Comparison of ENCODE assay signal across 8 cellular contexts in the genomic region with DNA sequence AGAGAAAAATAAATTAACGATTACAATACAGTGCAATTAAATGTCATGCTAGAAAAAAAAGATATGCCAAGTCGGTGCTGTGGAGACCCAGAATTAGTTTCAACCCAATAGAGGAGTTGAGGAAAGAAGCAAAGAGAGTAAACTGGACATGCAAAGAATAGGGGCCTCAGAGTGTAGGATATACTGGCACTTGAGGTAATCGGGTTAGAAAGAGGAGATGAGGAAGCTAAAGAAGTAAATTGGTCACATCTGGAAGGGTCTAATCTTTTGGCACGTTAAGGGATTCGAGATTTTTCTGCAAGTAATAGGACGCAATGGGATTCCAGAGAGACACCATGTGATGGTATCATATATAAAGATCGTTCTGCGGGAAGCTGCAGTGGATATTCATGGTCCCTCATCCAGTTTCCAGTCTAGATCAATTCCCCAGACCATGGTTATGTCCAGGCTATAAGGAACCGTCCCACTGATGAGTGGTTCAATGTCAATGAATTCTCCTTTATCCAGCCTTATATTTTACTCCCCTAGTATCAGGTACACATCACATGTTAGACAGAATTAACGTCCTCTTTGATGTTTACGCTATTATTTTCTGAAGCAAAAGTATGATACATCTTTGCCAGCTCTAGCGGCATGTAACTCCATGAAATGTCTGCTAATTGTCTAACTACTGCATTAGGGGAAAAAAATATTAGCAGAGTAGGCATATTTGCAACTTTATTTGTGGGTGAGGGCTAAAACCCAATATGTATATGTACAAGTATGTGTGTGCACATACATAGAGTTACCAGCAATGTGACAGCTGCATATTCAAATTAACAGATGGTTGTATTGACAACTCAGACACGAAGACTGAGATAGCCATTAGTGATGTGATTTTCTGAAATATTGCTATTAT. TPM values are rescaled to one million over a fixed set of nuclear protein-coding genes. Genes with fewer than 3 reads are reported as not detected.
DNase-seq lines count a peak whose midpoint lies in the region; ATAC-seq and TF ChIP-seq lines count a peak whose summit lies in the region.

No MANE protein-coding gene starts in this region.

- H3K9me3 ChIP-seq in esophagus (ENCODE audit: control insufficient read depth in 2 of 2, insufficient read depth in 1 of 2, low read depth in 1 of 2, low read length in 1 of 2) = no peaks in the 10 kb centered on the region

- no peaks in the 10 kb centered on the region for H3K4me1 ChIP-seq in esophagus (ENCODE audit: control insufficient read depth in 2 of 2, insufficient read depth in 2 of 2, low read length in 1 of 2)

- POLR2A ChIA-PET in RWPE1 (lab: Yijun Ruan, JAX; ENCODE audit: low non-redundant PET) = no interaction called here

- H3K9me3 Mint-ChIP-seq in neural crest cell = no peaks in the 10 kb centered on the region

- in situ Hi-C loops in KBM-7 (cut with MboI; ENCODE audit: low pct_unique_long_range_greater_than_20kb, low sequenced_read_pairs) = no loop called here

- TF ChIP-seq CTCF in AG10803 (conservative IDR thresholded peaks at IDR 0.05; ENCODE audit: low read length) = no peak
- TF ChIP-seq CTCF in RWPE1 (conservative IDR thresholded peaks at IDR 0.05; ENCODE audit: low read depth) = no peak
- TF ChIP-seq CTCF in neural crest cell (conservative IDR thresholded peaks at IDR 0.05) = no peak

- H3K27me3 ChIP-seq in esophagus (ENCODE audit: control insufficient read depth in 1 of 2, insufficient read depth in 2 of 2, low read length in 2 of 2) = no peaks in the 10 kb centered on the region

- H3K36me3 Mint-ChIP-seq in neural crest cell (ENCODE audit: low read depth) = no peaks in the 10 kb centered on the region

- no peaks in the 10 kb centered on the region for H3K27me3 Mint-ChIP-seq in neural crest cell (ENCODE audit: low read depth)

- 56 to 67% methylated on average over 13 of the region's 13 CpGs for WGBS in esophagus, 2 donors

- H3K4me1 Mint-ChIP-seq in neural crest cell = peaks cover 32% of the 10 kb centered on the region

- peak overlapping the region; percentile 82 for H3K4me3 ChIP-seq in AG10803 (ENCODE audit: low read length)
- H3K4me3 ChIP-seq in esophagus (ENCODE audit: low read depth in 1 of 2, low read length in 2 of 2) = peak overlapping the region; percentile 81 to 83

- peak; percentile 3 for ATAC-seq in GM21360 (IDR thresholded peaks at IDR 0.05; ENCODE audit: unreplicated experiment)

- CTCF ChIA-PET in RWPE1 (lab: Yijun Ruan, JAX) = interaction anchor here (0.5 to 1.0 kb wide), 2 partner anchors 17 to 1024 kb away, joined by 3 to 4 read pairs; no protein-coding TSS in a partner anchor

- DNase-seq in AG10803 (ENCODE audit: low read depth) = peak; percentile 18
- no peak for DNase-seq in RWPE1 (ENCODE audit: low spot score)
- no peak for DNase-seq in neural crest cell (ENCODE audit: low read depth, low spot score)
- no peak for DNase-seq in NK-92 treated with Interleukin-12 subunit alpha and Interleukin-12 subunit beta, amount 100 ng/mL, for 24 hours (lab: John Stamatoyannopoulos, UW)
- no peak for DNase-seq in activated CD8-positive, alpha-beta memory T cell treated with anti-CD3 and anti-CD28 coated beads for 24 hours
- DNase-seq in KBM-7 = no peak

- H3K4me3 Mint-ChIP-seq in neural crest cell = peak overlapping the region; percentile 90

- peak overlapping the region; percentile 98 for H3K27ac Mint-ChIP-seq in neural crest cell (ENCODE audit: unreplicated experiment)

- H3K27ac ChIP-seq in RWPE1 (peak overlapping the region; percentile 91), esophagus (ENCODE audit: low read depth in 2 of 2, low read length in 1 of 2) (peak overlapping the region in 1 of 2 donors; percentile 90)

- no peaks in the 10 kb centered on the region for H3K36me3 ChIP-seq in esophagus (ENCODE audit: control insufficient read depth in 2 of 2, insufficient read depth in 2 of 2, low read length in 1 of 2)

RNA-seq across cellular contexts. Expression of a gene that starts 1.1 kb away (rescaled TPM):
- polyA plus RNA-seq in esophagus = 1 to 10 TPM; 1.1 to 1.2 TPM
- total RNA-seq in neural crest cell = 11.3 and 13.6 TPM in 2 replicates
